ENCODE assay signal across 35 cellular contexts in genomic region chr7:71377469-71377868, GRCh38.
"Had no signal": no experiment of that assay in that cellular context is flagged by ENCODE, and none has a peak within 500 bp of the region (broad histone marks: within the 10 kb centered on the region; RNA-seq: fewer than 3 reads in every experiment).

No MANE protein-coding gene starts in this region.

- H3K4me1 ChIP-seq: adrenal gland, body of pancreas, esophagus muscularis mucosa, foreskin keratinocyte, gastrocnemius medialis had no signal

- H3K27me3 Mint-ChIP-seq: activated B cell treated with CpG ODN at 0.5 μM for 24 hours; activated CD8-positive, alpha-beta T cell treated with anti-CD3 and anti-CD28 coated beads for 36 hours; activated naive CD4-positive, alpha-beta T cell treated with anti-CD3 and anti-CD28 coated beads, Interleukin-2, amount 50 U/mL, for 24 hours; activated naive CD8-positive, alpha-beta T cell treated with anti-CD3 and anti-CD28 coated beads for 36 hours; activated naive CD8-positive, alpha-beta T cell treated with anti-CD3 and anti-CD28 coated beads, Interleukin-2, amount 50 U/mL, for 24 hours; activated T-helper 17 cell treated with anti-CD3 and anti-CD28 coated beads, Interleukin-2, amount 50 U/mL, for 72 hours; dendritic cell treated with granulocyte-macrophage colony-stimulating factor and Interleukin-4, amounts not matched to agents 40 ng/mL and 50 ng/mL, for 4 days; T-helper 17 cell had no signal

- H3K9me3 ChIP-seq: body of pancreas, gastrocnemius medialis had no signal

- ATAC-seq: activated CD4-positive, CD25-positive, alpha-beta regulatory T cell treated with anti-CD3 and anti-CD28 coated beads, Interleukin-2, amount 50 U/mL, for 24 hours; activated CD8-positive, alpha-beta T cell treated with anti-CD3 and anti-CD28 coated beads for 36 hours; activated naive CD8-positive, alpha-beta T cell treated with anti-CD3 and anti-CD28 coated beads, Interleukin-2, amount 50 U/mL, for 24 hours; activated T-cell treated with anti-CD3 and anti-CD28 coated beads, Interleukin-2, amount 50 U/mL, for 4 hours; activated T-helper 17 cell treated with anti-CD3 and anti-CD28 coated beads, Interleukin-2, amount 50 U/mL, for 72 hours; foreskin keratinocyte; gastrocnemius medialis; T-helper 17 cell had no signal

- DNase-seq: activated B cell treated with CpG ODN at 0.5 μM for 24 hours; activated CD4-positive, alpha-beta T cell treated with anti-CD3 and anti-CD28 coated beads for 48 hours; activated CD4-positive, alpha-beta T cell treated with anti-CD3 and anti-CD28 coated beads, Interleukin-2, amount 50 U/mL, for 1 hour; activated CD4-positive, alpha-beta T cell treated with anti-CD3 and anti-CD28 coated beads, Interleukin-2, amount 50 U/mL, for 48 hours; activated CD8-positive, alpha-beta memory T cell treated with anti-CD3 and anti-CD28 coated beads for 24 hours; activated CD8-positive, alpha-beta T cell treated with anti-CD3 and anti-CD28 coated beads for 36 hours; activated effector memory CD4-positive, alpha-beta T cell treated with Interleukin-2 at 50 U/mL for 16 hours; activated gamma-delta T cell treated with Interleukin-2 at 50 U/mL for 16 hours; activated naive CD4-positive, alpha-beta T cell treated with anti-CD3 and anti-CD28 coated beads for 36 hours; activated naive CD8-positive, alpha-beta T cell treated with anti-CD3 and anti-CD28 coated beads for 36 hours; activated naive CD8-positive, alpha-beta T cell treated with anti-CD3 and anti-CD28 coated beads, Interleukin-2, amount 50 U/mL, for 24 hours; activated T-cell treated with anti-CD3 and anti-CD28 coated beads, Interleukin-2, amount 50 U/mL, for 4 hours; adrenal gland; amygdala; aorta; central memory CD4-positive, alpha-beta T cell; cerebellar nuclear complex; dorsolateral prefrontal cortex; effector memory CD4-positive, alpha-beta T cell; erythroblast; foreskin keratinocyte; gastrocnemius medialis; glutamatergic neuron; T-helper 1 cell; T-helper 17 cell; T1000; WERI-Rb-1 had no signal

- H3K27ac Mint-ChIP-seq: activated B cell treated with CpG ODN at 0.5 μM for 24 hours; activated CD8-positive, alpha-beta T cell treated with anti-CD3 and anti-CD28 coated beads for 36 hours; activated naive CD4-positive, alpha-beta T cell treated with anti-CD3 and anti-CD28 coated beads for 36 hours; activated naive CD4-positive, alpha-beta T cell treated with anti-CD3 and anti-CD28 coated beads, Interleukin-2, amount 50 U/mL, for 24 hours; activated naive CD8-positive, alpha-beta T cell treated with anti-CD3 and anti-CD28 coated beads for 36 hours; activated naive CD8-positive, alpha-beta T cell treated with anti-CD3 and anti-CD28 coated beads, Interleukin-2, amount 50 U/mL, for 24 hours; activated T-helper 17 cell treated with anti-CD3 and anti-CD28 coated beads, Interleukin-2, amount 50 U/mL, for 72 hours; dendritic cell treated with granulocyte-macrophage colony-stimulating factor and Interleukin-4, amounts not matched to agents 40 ng/mL and 50 ng/mL, for 4 days; T-helper 17 cell; T-helper 2 cell treated with Interferon-gamma antibody and Interleukin-4, amounts not matched to agents 5 μg/mL and 100 μg/mL, for 36 hours had no signal

- H3K27me3 ChIP-seq: adrenal gland, body of pancreas, dorsolateral prefrontal cortex, esophagus muscularis mucosa, foreskin keratinocyte, gastrocnemius medialis had no signal

- H3K27ac ChIP-seq: adrenal gland, body of pancreas, coronary artery, dorsolateral prefrontal cortex, esophagus muscularis mucosa, foreskin keratinocyte, gastrocnemius medialis, WERI-Rb-1 had no signal

- H3K4me3 Mint-ChIP-seq: activated B cell treated with CpG ODN at 0.5 μM for 24 hours; activated CD8-positive, alpha-beta T cell treated with anti-CD3 and anti-CD28 coated beads for 36 hours; activated naive CD4-positive, alpha-beta T cell treated with anti-CD3 and anti-CD28 coated beads for 36 hours; activated naive CD4-positive, alpha-beta T cell treated with anti-CD3 and anti-CD28 coated beads, Interleukin-2, amount 50 U/mL, for 24 hours; activated naive CD8-positive, alpha-beta T cell treated with anti-CD3 and anti-CD28 coated beads for 36 hours; activated naive CD8-positive, alpha-beta T cell treated with anti-CD3 and anti-CD28 coated beads, Interleukin-2, amount 50 U/mL, for 24 hours; activated T-cell treated with anti-CD3 and anti-CD28 coated beads, Interleukin-2, amount 50 U/mL, for 4 hours; activated T-helper 17 cell treated with anti-CD3 and anti-CD28 coated beads, Interleukin-2, amount 50 U/mL, for 72 hours; dendritic cell treated with granulocyte-macrophage colony-stimulating factor and Interleukin-4, amounts not matched to agents 40 ng/mL and 50 ng/mL, for 4 days; T-helper 17 cell; T-helper 2 cell treated with Interferon-gamma antibody and Interleukin-4, amounts not matched to agents 5 μg/mL and 100 μg/mL, for 36 hours had no signal

- H3K4me1 Mint-ChIP-seq: activated B cell treated with CpG ODN at 0.5 μM for 24 hours; activated naive CD4-positive, alpha-beta T cell treated with anti-CD3 and anti-CD28 coated beads, Interleukin-2, amount 50 U/mL, for 24 hours; activated naive CD8-positive, alpha-beta T cell treated with anti-CD3 and anti-CD28 coated beads for 36 hours; activated naive CD8-positive, alpha-beta T cell treated with anti-CD3 and anti-CD28 coated beads, Interleukin-2, amount 50 U/mL, for 24 hours; activated T-helper 17 cell treated with anti-CD3 and anti-CD28 coated beads, Interleukin-2, amount 50 U/mL, for 72 hours; T-helper 17 cell had no signal

- H3K4me3 ChIP-seq: adrenal gland, body of pancreas, coronary artery, dorsolateral prefrontal cortex, esophagus muscularis mucosa, gastrocnemius medialis had no signal

- H3K36me3 ChIP-seq: adrenal gland, esophagus muscularis mucosa, gastrocnemius medialis, WERI-Rb-1 had no signal
